ENCODE assay signal across 31 cellular contexts in the genomic region with DNA sequence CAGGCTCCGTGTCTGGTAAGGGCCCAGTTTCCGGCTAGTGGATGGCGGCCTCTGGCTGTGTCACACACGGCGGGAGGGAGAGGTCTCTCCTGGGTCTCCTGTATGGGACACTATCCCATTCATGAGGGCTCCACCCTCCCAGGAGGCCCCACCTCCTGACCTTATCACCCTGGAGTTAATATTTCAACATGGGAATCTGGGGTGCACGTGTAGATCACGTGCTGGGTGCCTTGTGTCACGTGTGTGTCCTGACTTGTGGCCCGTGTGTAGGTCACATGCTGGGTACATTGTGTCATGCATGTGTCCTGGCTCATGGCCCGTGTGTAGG. TPM values are rescaled to one million over a fixed set of nuclear protein-coding genes. Genes with fewer than 3 reads are reported as not detected.
DNase-seq lines count a peak whose midpoint lies in the region; ATAC-seq, FAIRE-seq and TF ChIP-seq lines count a peak whose summit lies in the region.
"Had no signal": no experiment of that assay in that cellular context is flagged by ENCODE, and none has a peak within 500 bp of the region (broad histone marks: within the 10 kb centered on the region; RNA-seq: fewer than 3 reads in every experiment).

No MANE protein-coding gene starts in this region.

- H3K4me2 ChIP-seq in BLaER1, result peak overlapping the region; percentile 92

- no peak overlapping the region for H3K9ac ChIP-seq in BLaER1
- H3K9ac ChIP-seq in kidney (ENCODE audit: low read length in 2 of 2), result no peak overlapping the region

- DNase-seq in Peyer's patch (peak; percentile 15 to 78 (median 73)), kidney (peak; percentile 27), posterior vena cava (ENCODE audit: low spot score) (peak; percentile 45)
- no peak for DNase-seq in effector CD4-positive, alpha-beta T cell
- DNase-seq: activated CD8-positive, alpha-beta T cell treated with anti-CD3 and anti-CD28 coated beads for 36 hours; activated gamma-delta T cell; activated T-cell treated with anti-CD3 and anti-CD28 coated beads for 4 hours; CD4-positive, CD25-positive, alpha-beta regulatory T cell; DMS 273 treated with DMSO at 0.1 percent for 48 hours; effector CD8-positive, alpha-beta T cell; foreskin fibroblast; KG1; MM.1S; NCI-H146; NCI-H2171; NCI-H524 treated with DMSO at 0.1 percent for 48 hours; T-helper 1 cell had no signal

- no peaks in the 10 kb centered on the region for H3K27me3 ChIP-seq in BLaER1
- no peaks in the 10 kb centered on the region for H3K27me3 ChIP-seq in Peyer's patch

- ATAC-seq in HG02588 (IDR thresholded peaks at IDR 0.05; ENCODE audit: unreplicated experiment) (no peak), HG03025 (IDR thresholded peaks at IDR 0.05; ENCODE audit: low FRiP score, unreplicated experiment) (no peak), HG03196 (IDR thresholded peaks at IDR 0.05; ENCODE audit: unreplicated experiment) (no peak)
- ATAC-seq: activated CD4-positive, CD25-positive, alpha-beta regulatory T cell treated with anti-CD3 and anti-CD28 coated beads, Interleukin-2, amount 50 U/mL, for 24 hours; activated CD8-positive, alpha-beta T cell treated with anti-CD3 and anti-CD28 coated beads for 36 hours; HCT116; left lung had no signal

- H3K4me3 ChIP-seq in BLaER1 (no peak overlapping the region), Peyer's patch (no peak overlapping the region), kidney (ENCODE audit: low read length in 2 of 2) (no peak overlapping the region)
- H3K4me3 ChIP-seq: left lung, SJSA1 had no signal

- intact Hi-C loops in kidney (cut with DNase I), result no loop called here
- intact Hi-C loops in posterior vena cava (cut with DNase I), result no loop called here

- TF ChIP-seq POLR2A in Peyer's patch (IDR thresholded peaks at IDR 0.05), result no peak

- no peaks in the 10 kb centered on the region for H3K36me3 ChIP-seq in BLaER1
- H3K36me3 ChIP-seq in Peyer's patch, result no peaks in the 10 kb centered on the region
- H3K36me3 ChIP-seq in kidney (ENCODE audit: control insufficient read depth in 1 of 2, insufficient read depth in 2 of 2, low read length in 2 of 2), result no peaks in the 10 kb centered on the region
- H3K36me3 ChIP-seq: left lung, SJSA1 had no signal

- peak overlapping the region; percentile 85 for H3K27ac ChIP-seq in BLaER1
- peak overlapping the region in 1 of 4 donors; percentile 26 for H3K27ac ChIP-seq in Peyer's patch
- H3K27ac ChIP-seq in kidney (ENCODE audit: low read depth in 2 of 2, low read length in 2 of 2), result no peak overlapping the region
- H3K27ac ChIP-seq: left lung, SJSA1 had no signal

- no peaks in the 10 kb centered on the region for H4K20me1 ChIP-seq in BLaER1

- TF ChIP-seq CTCF in Peyer's patch (IDR thresholded peaks at IDR 0.05) (no peak), kidney (IDR thresholded peaks at IDR 0.05; ENCODE audit: borderline replicate concordance, extremely low read depth, insufficient read depth) (no peak)

- H3K4me1 ChIP-seq in BLaER1 (peaks cover 91% of the 10 kb centered on the region), Peyer's patch (peaks cover 0 to 6% (median 0%) of the 10 kb centered on the region in 4 donors), kidney (ENCODE audit: control insufficient read depth in 1 of 2, insufficient read depth in 1 of 2, low read depth in 1 of 2, low read length in 2 of 2) (no peaks in the 10 kb centered on the region)
- H3K4me1 ChIP-seq: SJSA1 had no signal

- no peak for FAIRE-seq in kidney (lab: Jason Lieb, UNC)
- FAIRE-seq: RCC 7860 had no signal

- H3K9me3 ChIP-seq in BLaER1, result peaks cover 11% of the 10 kb centered on the region; the same call in 1 of the 2 replicates
- no peaks in the 10 kb centered on the region for H3K9me3 ChIP-seq in Peyer's patch
- no peaks in the 10 kb centered on the region for H3K9me3 ChIP-seq in kidney (ENCODE audit: control insufficient read depth in 1 of 2, low read length in 2 of 2)
- H3K9me3 ChIP-seq: left lung, SJSA1 had no signal

RNA-seq across cellular contexts. Expression of gene NEU4, which starts 9.9 kb away (rescaled TPM):
- total RNA-seq in Peyer's patch, result 10 to 100 TPM; 35.5 to 73.3 (median 55.9) TPM
- 0.76 TPM for total RNA-seq in kidney
- 2.8 TPM for polyA plus RNA-seq in kidney (ENCODE audit: insufficient read depth, low read depth, low replicate concordance)
- under 1 TPM in 1 of 2 donors, not detected in 1; 0.38 TPM for total RNA-seq in posterior vena cava
- total RNA-seq: SJSA1 had no signal

RNA-seq across cellular contexts. Expression of gene PDCD1, which starts 39.8 kb away (rescaled TPM):
- 1 to 10 TPM in 2 of 4 donors, not detected in 2; 1.6 to 2.7 TPM for total RNA-seq in Peyer's patch
- total RNA-seq in kidney, result 1.6 TPM
- 0.49 TPM for polyA plus RNA-seq in kidney (ENCODE audit: insufficient read depth, low read depth, low replicate concordance)
- total RNA-seq in posterior vena cava, result under 1 TPM in 1 of 2 donors, not detected in 1; 0.38 TPM
- total RNA-seq: chondrocyte, neural crest cell, progenitor cell of endocrine pancreas, SJSA1, skeletal muscle tissue, temporal lobe had no signal

RNA-seq across cellular contexts. Expression of gene GAL3ST2, which starts 42.3 kb away (rescaled TPM):
- 1 to 10 TPM in 1 of 4 donors, under 1 TPM in 1, not detected in 2; 0.80 to 3.3 TPM for total RNA-seq in Peyer's patch
- 0.19 TPM for total RNA-seq in kidney
- 0.39 TPM for polyA plus RNA-seq in kidney (ENCODE audit: insufficient read depth, low read depth, low replicate concordance)
- not detected for total RNA-seq in posterior vena cava
- total RNA-seq: left lung, SJSA1, skeletal muscle tissue had no signal
- polyA plus RNA-seq: CD4-positive, CD25-positive, alpha-beta regulatory T cell had no signal

RNA-seq across cellular contexts. Expression of gene RTP5, which starts 50.6 kb away (rescaled TPM):
- total RNA-seq in Peyer's patch, result under 1 TPM in 1 of 4 donors, not detected in 3; 0.54 TPM
- total RNA-seq in kidney, result 0.13 TPM
- not detected for polyA plus RNA-seq in kidney (ENCODE audit: insufficient read depth, low read depth, low replicate concordance)
- under 1 TPM in 1 of 2 donors, not detected in 1; 0.10 TPM for total RNA-seq in posterior vena cava
- total RNA-seq: chondrocyte, neural crest cell, progenitor cell of endocrine pancreas, SJSA1, skeletal muscle tissue had no signal
- polyA plus RNA-seq: CD4-positive, CD25-positive, alpha-beta regulatory T cell had no signal

Comparison
In these comparisons a context has a peak if more than half of its experiments do, and no peak if none do; other contexts are left out.
1. RNA of gene NEU4, which starts 9.9 kb away (total RNA-seq): 35.5 to 73.3 TPM in Peyer's patch; 0.76 TPM in kidney (single experiment) and 0.38 TPM in posterior vena cava; every median in the first group is over 10 times any median in the second.